Comparison of ENCODE assay signal across 26 cellular contexts in genomic region chr12:127327986-127328385, GRCh38.
A peak's percentile ranks its signal among the peaks of the same experiment; 100 is the strongest.
DNase-seq lines count a peak whose midpoint lies in the region; FAIRE-seq and TF ChIP-seq lines count a peak whose summit lies in the region.
"Had no signal": no experiment of that assay in that cellular context is flagged by ENCODE, and none has a peak within 500 bp of the region (broad histone marks: within the 10 kb centered on the region; RNA-seq: fewer than 3 reads in every experiment).

No MANE protein-coding gene starts in this region.

- no peak overlapping the region for H3K4me2 ChIP-seq in keratinocyte (ENCODE audit: control insufficient read depth, extremely low read depth, insufficient read depth, low read depth, low read length)
- H3K4me2 ChIP-seq: A549 had no signal

- no peak overlapping the region for H3K4me3 ChIP-seq in bronchial epithelial cell (ENCODE audit: low read depth, low read length)
- H3K4me3 ChIP-seq in keratinocyte (ENCODE audit: control insufficient read depth in 2 of 3, extremely low read depth in 1 of 3, insufficient read depth in 2 of 3, low read depth in 1 of 3, low read length in 3 of 3), result no peak overlapping the region
- no peak overlapping the region for H3K4me3 ChIP-seq in spleen
- H3K4me3 ChIP-seq: A549; BLaER1 treated with 17β-estradiol and CSF1 and Interleukin-3, amounts not matched to agents 10 nM and 100 nM; HAP-1 had no signal

- H3K79me2 ChIP-seq in keratinocyte (ENCODE audit: control insufficient read depth, insufficient read depth, low read length), result no peaks in the 10 kb centered on the region

- FAIRE-seq in bronchial epithelial cell (lab: Jason Lieb, UNC), result no peak
- peak; percentile 13 for FAIRE-seq in keratinocyte (lab: Jason Lieb, UNC)
- FAIRE-seq: A549, D721Med, GM12891, GM18507, H54 had no signal

- no peak overlapping the region for H3K9ac ChIP-seq in keratinocyte (ENCODE audit: control insufficient read depth, extremely low read depth, insufficient read depth, low read length)
- H3K9ac ChIP-seq: BLaER1 treated with 17β-estradiol and CSF1 and Interleukin-3, amounts not matched to agents 10 nM and 100 nM had no signal

- H3K27ac ChIP-seq in keratinocyte (ENCODE audit: control insufficient read depth, insufficient read depth, low read length), result no peak overlapping the region
- H3K27ac ChIP-seq in spleen, result no peak overlapping the region
- H3K27ac ChIP-seq: A549; BLaER1 treated with 17β-estradiol and CSF1 and Interleukin-3, amounts not matched to agents 10 nM and 100 nM had no signal

- TF ChIP-seq POLR2A in spleen (IDR thresholded peaks at IDR 0.05), result no peak

- H3K9me3 ChIP-seq in keratinocyte (ENCODE audit: control insufficient read depth, low read depth, low read length) (no peaks in the 10 kb centered on the region), spleen (no peaks in the 10 kb centered on the region)
- H3K9me3 ChIP-seq: A549, BE2C, HAP-1 had no signal

- H3K36me3 ChIP-seq in bronchial epithelial cell (ENCODE audit: control insufficient read depth, insufficient read depth, low read length), result no peaks in the 10 kb centered on the region
- H3K36me3 ChIP-seq in keratinocyte (ENCODE audit: control insufficient read depth in 2 of 2, extremely low read depth in 1 of 2, insufficient read depth in 2 of 2, low read length in 2 of 2), result no peaks in the 10 kb centered on the region
- H3K36me3 ChIP-seq in spleen, result no peaks in the 10 kb centered on the region
- H3K36me3 ChIP-seq: BE2C; BLaER1 treated with 17β-estradiol and CSF1 and Interleukin-3, amounts not matched to agents 10 nM and 100 nM; HAP-1 had no signal

- H3K27me3 ChIP-seq in bronchial epithelial cell (ENCODE audit: control insufficient read depth, insufficient read depth, low read length) (no peaks in the 10 kb centered on the region), keratinocyte (ENCODE audit: control insufficient read depth, extremely low read depth, insufficient read depth, low read length) (no peaks in the 10 kb centered on the region), spleen (replicated peaks in 1 of 7) (no peaks in the 10 kb centered on the region)
- H3K27me3 ChIP-seq: BE2C; BLaER1 treated with 17β-estradiol and CSF1 and Interleukin-3, amounts not matched to agents 10 nM and 100 nM had no signal

- DNase-seq in ELR (ENCODE audit: low read depth) (peak; percentile 33), RPMI7951 (ENCODE audit: low read depth) (peak; percentile 33), bronchial epithelial cell (ENCODE audit: low read depth) (peak; percentile 67), keratinocyte (ENCODE audit: low read depth, low spot score) (no peak), spleen (no peak), ecto neural progenitor cell (ENCODE audit: low spot score) (no peak), T1000 (lab: John Stamatoyannopoulos, UW) (no peak)
- DNase-seq: 8988T; ACHN; AML-193; BE2C; CD4-positive, alpha-beta T cell; CD8-positive, alpha-beta memory T cell; DMS 273 treated with DMSO at 0.1 percent for 48 hours; DMS79; EL; GF-D8; GOT3; HFFc6 had no signal

- no peak overlapping the region for H2AFZ ChIP-seq in keratinocyte (ENCODE audit: control insufficient read depth, low read length)

- intact Hi-C loops in spleen (cut with DNase I; ENCODE audit: low total_unique reads), result no loop called here

- TF ChIP-seq CTCF in bronchial epithelial cell (IDR thresholded peaks at IDR 0.05; ENCODE audit: insufficient read depth, low read length, severe bottlenecking), result no peak
- no peak for TF ChIP-seq CTCF in keratinocyte (optimal IDR thresholded peaks at IDR 0.05 in 1 of 3, IDR thresholded peaks at IDR 0.05 in 1 of 3, conservative IDR thresholded peaks at IDR 0.05 in 1 of 3; ENCODE audit: extremely low read depth in 1 of 3, insufficient read depth in 2 of 3, low read length in 3 of 3)
- no peak for TF ChIP-seq CTCF in spleen (IDR thresholded peaks at IDR 0.05 in 8 of 11, conservative IDR thresholded peaks at IDR 0.05 in 3 of 11)

- WGBS in spleen, 5 donors, result 87 to 93% (median 88%) methylated on average over 6 of the region's 6 CpGs

- dilution Hi-C loops in keratinocyte (cut with MboI; ENCODE audit: extremely low pct_ligation_motif_present, low sequenced_read_pairs), result no loop called here

- H3K4me1 ChIP-seq in keratinocyte (ENCODE audit: control insufficient read depth, extremely low read depth, insufficient read depth, low read length) (peaks cover 5% of the 10 kb centered on the region), spleen (no peaks in the 10 kb centered on the region)
- H3K4me1 ChIP-seq: A549, BE2C, HAP-1 had no signal

- no peaks in the 10 kb centered on the region for H4K20me1 ChIP-seq in keratinocyte (ENCODE audit: control insufficient read depth, extremely low read depth, insufficient read depth, low read length)
- H4K20me1 ChIP-seq: BLaER1 treated with 17β-estradiol and CSF1 and Interleukin-3, amounts not matched to agents 10 nM and 100 nM had no signal

- no peaks in the 10 kb centered on the region for H3K9me1 ChIP-seq in keratinocyte (ENCODE audit: control insufficient read depth, extremely low read depth, insufficient read depth, low read length)

Comparison
In these comparisons a context has a peak if more than half of its experiments do, and no peak if none do; other contexts are left out.
1. DNase-seq: peak in ELR (single experiment), RPMI7951 (single experiment) and bronchial epithelial cell (single experiment); none in keratinocyte (single experiment), spleen (single experiment), ecto neural progenitor cell (single experiment) and T1000 (single experiment).